16 cellular contexts compared by ENCODE assay signal in the genomic region with DNA sequence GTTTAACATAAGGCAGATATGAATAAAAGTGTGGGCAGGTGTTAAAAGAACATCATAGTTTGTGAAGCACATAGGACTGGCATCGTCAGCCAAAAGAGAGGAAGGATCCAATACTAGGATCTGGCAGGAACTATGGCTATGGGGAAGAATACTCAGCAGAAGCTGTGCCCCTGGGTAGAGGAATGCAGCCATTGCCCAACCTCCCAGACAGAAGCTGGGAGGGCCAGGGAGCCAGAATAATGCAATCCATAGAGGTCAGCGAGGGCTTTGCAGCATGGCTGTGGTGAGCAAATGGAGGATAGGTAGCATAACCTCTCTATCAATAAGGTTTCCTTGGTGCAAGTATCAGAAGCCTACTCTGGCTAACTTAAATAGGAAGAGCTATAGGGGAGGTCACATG. TPM values are rescaled to one million over a fixed set of nuclear protein-coding genes. Genes with fewer than 3 reads are reported as not detected.
DNase-seq lines count a peak whose midpoint lies in the region; TF ChIP-seq lines count a peak whose summit lies in the region.
"Had no signal": no experiment of that assay in that cellular context is flagged by ENCODE, and none has a peak within 500 bp of the region (broad histone marks: within the 10 kb centered on the region; RNA-seq: fewer than 3 reads in every experiment).

No MANE protein-coding gene starts in this region.

- no peaks in the 10 kb centered on the region for H3K9me3 ChIP-seq in PC-9 (ENCODE audit: insufficient read depth, low read depth)
- H3K9me3 ChIP-seq: colonic mucosa had no signal

- peak overlapping the region in 6 of 7 donors; percentile 19 to 79 (median 69) for H3K27ac Mint-ChIP-seq in CD14-positive monocyte
- H3K27ac Mint-ChIP-seq: activated CD8-positive, alpha-beta T cell treated with anti-CD3 and anti-CD28 coated beads, Interleukin-2, amount 10 ng/mL, durations not matched to agents 7 days and 5 days; activated T-helper 17 cell treated with anti-CD3 and anti-CD28 coated beads, Interleukin-2, amount 50 U/mL, for 72 hours; stimulated activated naive CD8-positive, alpha-beta T cell treated with anti-CD3 and anti-CD28 coated beads, Interleukin-15, amount 100 ng/mL, for 72 hours had no signal

- no peaks in the 10 kb centered on the region for H3K36me3 Mint-ChIP-seq in CD14-positive monocyte

- peaks cover 4% of the 10 kb centered on the region for H3K4me1 ChIP-seq in mesendoderm (ENCODE audit: control insufficient read depth, low read depth, low read length)
- no peaks in the 10 kb centered on the region for H3K4me1 ChIP-seq in PC-9 (replicated peaks; ENCODE audit: insufficient read depth)
- H3K4me1 ChIP-seq: colonic mucosa, parathyroid adenoma had no signal

- H3K9ac ChIP-seq in mesendoderm (ENCODE audit: low read length) = no peak overlapping the region
- H3K9ac ChIP-seq: parathyroid adenoma had no signal

- H3K27me3 ChIP-seq in mesendoderm (ENCODE audit: insufficient read depth, low read length, poor library complexity) (no peaks in the 10 kb centered on the region), PC-9 (ENCODE audit: insufficient read depth, low read depth) (no peaks in the 10 kb centered on the region)
- H3K27me3 ChIP-seq: colonic mucosa had no signal

- no peak overlapping the region for H2BK120ac ChIP-seq in mesendoderm (ENCODE audit: low read depth, low read length)

- H2BK5ac ChIP-seq in mesendoderm (ENCODE audit: low read length) = no peak overlapping the region

- H3K4me1 Mint-ChIP-seq in CD14-positive monocyte = peaks cover 18% of the 10 kb centered on the region
- H3K4me1 Mint-ChIP-seq: stimulated activated naive CD8-positive, alpha-beta T cell treated with anti-CD3 and anti-CD28 coated beads, Interleukin-15, amount 100 ng/mL, for 72 hours had no signal

- no peak overlapping the region for H3K23ac ChIP-seq in mesendoderm (ENCODE audit: low read length)

- H3K4me3 ChIP-seq in fibroblast of the aortic adventitia (ENCODE audit: low read depth, low read length) = no peak overlapping the region
- no peak overlapping the region for H3K4me3 ChIP-seq in mesendoderm (ENCODE audit: low read length)
- no peak overlapping the region for H3K4me3 ChIP-seq in PC-9
- H3K4me3 ChIP-seq: colonic mucosa had no signal

- H3K79me1 ChIP-seq in mesendoderm (ENCODE audit: low read length) = no peaks in the 10 kb centered on the region

- DNase-seq in CD14-positive monocyte (ENCODE audit: low spot score) (no peak), NCI-H226 (peak; percentile 50), fibroblast of the aortic adventitia (ENCODE audit: low read depth) (peak; percentile 41), mesendoderm (peak; percentile 32), PC-9 (no peak), NCI-H1436 treated with DMSO at 0.1 percent for 48 hours (lab: John Stamatoyannopoulos, UW) (no peak)
- DNase-seq in activated CD8-positive, alpha-beta memory T cell treated with anti-CD3 and anti-CD28 coated beads, Interleukin-2, amount 50 U/mL, for 48 hours = no peak
- DNase-seq in stimulated activated CD8-positive, alpha-beta memory T cell treated with anti-CD3 and anti-CD28 coated beads, Interleukin-4, amount 100 ng/mL, for 48 hours = no peak
- DNase-seq: activated CD8-positive, alpha-beta T cell treated with anti-CD3 and anti-CD28 coated beads, Interleukin-2, amount 10 ng/mL, durations not matched to agents 7 days and 5 days; colonic mucosa; GDM1; KG1; NCI-H1436; stimulated activated naive CD8-positive, alpha-beta T cell treated with anti-CD3 and anti-CD28 coated beads, Interleukin-15, amount 100 ng/mL, for 72 hours had no signal

- BruUV-seq in PC-9 (replicated peaks; lab: Mats Ljungman, UMichigan) = no TSS peak

- H3K4ac ChIP-seq in mesendoderm (ENCODE audit: low read depth, low read length) = no peak overlapping the region

- CTCF ChIA-PET in PC-9 (lab: Charles Lee) = interaction anchor here (0.7 kb wide), 1 partner anchor 8 kb away, joined by 8 read pairs; no protein-coding TSS in a partner anchor

- no peak overlapping the region for H3K56ac ChIP-seq in mesendoderm (ENCODE audit: low read length)

- no peak overlapping the region for H3K27ac ChIP-seq in mesendoderm (ENCODE audit: low read depth, low read length)
- no peak overlapping the region for H3K27ac ChIP-seq in PC-9
- H3K27ac ChIP-seq: colonic mucosa, parathyroid adenoma had no signal

- H3K36me3 ChIP-seq in mesendoderm (ENCODE audit: control insufficient read depth, insufficient read depth, low read length) (no peaks in the 10 kb centered on the region), PC-9 (ENCODE audit: low read depth) (no peaks in the 10 kb centered on the region)
- H3K36me3 ChIP-seq: colonic mucosa had no signal

- no peak overlapping the region for H4K8ac ChIP-seq in mesendoderm (ENCODE audit: low read depth, low read length)

- no peak overlapping the region for H2BK15ac ChIP-seq in mesendoderm (replicated peaks; ENCODE audit: low read depth)

- H4K5ac ChIP-seq in mesendoderm (ENCODE audit: low read length) = no peak overlapping the region

- H3K79me2 ChIP-seq in mesendoderm (ENCODE audit: control insufficient read depth, insufficient read depth, low read length) = no peaks in the 10 kb centered on the region
- no peaks in the 10 kb centered on the region for H3K79me2 ChIP-seq in PC-9 (ENCODE audit: low read depth)
- H3K79me2 ChIP-seq: parathyroid adenoma had no signal

- TF ChIP-seq CTCF in CD14-positive monocyte (IDR thresholded peaks at IDR 0.05) = no peak
- no peak for TF ChIP-seq CTCF in fibroblast of the aortic adventitia (IDR thresholded peaks at IDR 0.05; ENCODE audit: insufficient read depth, low read length)
- TF ChIP-seq CTCF in PC-9 (conservative IDR thresholded peaks at IDR 0.05) = no peak

- no peak overlapping the region for H3K18ac ChIP-seq in mesendoderm (ENCODE audit: low read length)

- intact Hi-C loops in CD14-positive monocyte (cut with micrococcal nuclease) (loop anchor here in 1 of 2 donors (5.0 kb wide), 1 partner anchor 154 kb away; no protein-coding TSS in a partner anchor), PC-9 (cut with micrococcal nuclease; ENCODE audit: unreplicated experiment) (no loop called here)

- H3K9me3 Mint-ChIP-seq in CD14-positive monocyte = peaks cover 0 to 4% (median 0%) of the 10 kb centered on the region in 7 donors
- H3K9me3 Mint-ChIP-seq: activated T-helper 17 cell treated with anti-CD3 and anti-CD28 coated beads, Interleukin-2, amount 50 U/mL, for 72 hours; stimulated activated naive CD8-positive, alpha-beta T cell treated with anti-CD3 and anti-CD28 coated beads, Interleukin-15, amount 100 ng/mL, for 72 hours had no signal

- H3K4me2 ChIP-seq in mesendoderm (ENCODE audit: low read length) (no peak overlapping the region), PC-9 (no peak overlapping the region)

- peaks cover 0 to 4% (median 0%) of the 10 kb centered on the region in 3 donors for H3K27me3 Mint-ChIP-seq in CD14-positive monocyte (ENCODE audit: low read depth in 3 of 3)
- H3K27me3 Mint-ChIP-seq: activated T-helper 17 cell treated with anti-CD3 and anti-CD28 coated beads, Interleukin-2, amount 50 U/mL, for 72 hours; stimulated activated naive CD8-positive, alpha-beta T cell treated with anti-CD3 and anti-CD28 coated beads, Interleukin-15, amount 100 ng/mL, for 72 hours had no signal

- POLR2A ChIA-PET in PC-9 (lab: Charles Lee; ENCODE audit: unreplicated experiment) = interaction anchor here (0.8 kb wide), 1 partner anchor 92 kb away, joined by 8 read pairs; no protein-coding TSS in a partner anchor

- H3F3A ChIP-seq in PC-9 (ENCODE audit: insufficient read depth, low read depth) = no peaks in the 10 kb centered on the region

- H2AK5ac ChIP-seq in mesendoderm (ENCODE audit: low read length) = no peak overlapping the region

- H3K9me2 ChIP-seq in PC-9 (ENCODE audit: insufficient read depth) = no peaks in the 10 kb centered on the region

- H2AFZ ChIP-seq in PC-9 = no peak overlapping the region
- H2AFZ ChIP-seq: parathyroid adenoma had no signal

- WGBS in mesendoderm (ENCODE audit: extremely low coverage, insufficient coverage, low lambda C conversion rate) = no CpG with 5 or more reads among the region's 2 CpGs

- H3K4me3 Mint-ChIP-seq in CD14-positive monocyte = peak overlapping the region in 1 of 2 donors; percentile 6
- H3K4me3 Mint-ChIP-seq: activated CD8-positive, alpha-beta T cell treated with anti-CD3 and anti-CD28 coated beads, Interleukin-2, amount 10 ng/mL, durations not matched to agents 7 days and 5 days; activated T-helper 17 cell treated with anti-CD3 and anti-CD28 coated beads, Interleukin-2, amount 50 U/mL, for 72 hours; stimulated activated naive CD8-positive, alpha-beta T cell treated with anti-CD3 and anti-CD28 coated beads, Interleukin-15, amount 100 ng/mL, for 72 hours had no signal

- H4K20me1 ChIP-seq in PC-9 (ENCODE audit: insufficient read depth) = no peaks in the 10 kb centered on the region

RNA-seq across cellular contexts. Expression of gene CSTF3, which starts 11.7 kb away (rescaled TPM):
- 1 to 10 TPM; 6.9 to 7.1 TPM for polyA plus RNA-seq in CD14-positive monocyte
- total RNA-seq in fibroblast of the aortic adventitia (ENCODE audit: low replicate concordance) (25.8 and 35.4 TPM in 2 replicates), PC-9 (2021) (45.6 and 46.5 TPM in 2 replicates)
- 44.3 TPM for polyA plus RNA-seq in mesendoderm (2013, experiment 1 of 2)
- 46.1 TPM for polyA plus RNA-seq in mesendoderm (2013, experiment 2 of 2)

Comparison
In these comparisons a context has a peak if more than half of its experiments do, and no peak if none do; other contexts are left out.
1. DNase-seq: peak in NCI-H226 (single experiment), fibroblast of the aortic adventitia (single experiment) and mesendoderm (single experiment); none in CD14-positive monocyte (single experiment), activated CD8-positive, alpha-beta memory T cell treated with anti-CD3 and anti-CD28 coated beads, Interleukin-2, amount 50 U/mL, for 48 hours (single experiment), stimulated activated CD8-positive, alpha-beta memory T cell treated with anti-CD3 and anti-CD28 coated beads, Interleukin-4, amount 100 ng/mL, for 48 hours (single experiment), PC-9 (0 of 2) and NCI-H1436 treated with DMSO at 0.1 percent for 48 hours (single experiment).